19 cellular contexts compared by ENCODE assay signal in genomic region chr1:234763361-234763760, GRCh38.
"Had no signal": no experiment of that assay in that cellular context is flagged by ENCODE, and none has a peak within 500 bp of the region (broad histone marks: within the 10 kb centered on the region; RNA-seq: fewer than 3 reads in every experiment).

No MANE protein-coding gene starts in this region.

- H3K27ac Mint-ChIP-seq: nephron progenitor cell had no signal

- H3K4me3 Mint-ChIP-seq: immature natural killer cell; nephron progenitor cell; stimulated activated naive CD8-positive, alpha-beta T cell treated with anti-CD3 and anti-CD28 coated beads, Interleukin-15, amount 100 ng/mL, for 72 hours had no signal

- H3K36me3 ChIP-seq: left ventricle myocardium inferior, prostate gland, suprapubic skin, transverse colon had no signal

- H3K4me3 ChIP-seq: body of pancreas, left ventricle myocardium inferior, prostate gland, suprapubic skin, transverse colon had no signal

- H3K9me3 ChIP-seq: body of pancreas, left ventricle myocardium inferior, prostate gland, suprapubic skin, transverse colon had no signal

- H3K27ac ChIP-seq: body of pancreas, left ventricle myocardium inferior, prostate gland, suprapubic skin, transverse colon had no signal

- ATAC-seq: body of pancreas; right cardiac atrium; stimulated activated naive CD8-positive, alpha-beta T cell treated with anti-CD3 and anti-CD28 coated beads, Interleukin-15, amount 100 ng/mL, for 72 hours had no signal

- DNase-seq: activated CD4-positive, CD25-positive, alpha-beta regulatory T cell treated with anti-CD3 and anti-CD28 coated beads, Interleukin-2, amount 50 U/mL, for 72 hours; activated CD8-positive, alpha-beta memory T cell treated with anti-CD3 and anti-CD28 coated beads for 24 hours; activated naive CD4-positive, alpha-beta T cell treated with Interleukin-2 at 50 U/mL for 16 hours; body of pancreas; dermis blood vessel endothelial cell; immature natural killer cell; kidney glomerular epithelial cell; left ventricle myocardium inferior; mammary epithelial cell; midbrain; nephron progenitor cell; right cardiac atrium; small intestine; stimulated activated CD4-positive, alpha-beta T cell treated with anti-CD3 and anti-CD28 coated beads, Interleukin-15, amount 100 ng/mL, for 24 hours; stimulated activated CD4-positive, alpha-beta T cell treated with anti-CD3 and anti-CD28 coated beads, Interleukin-2, amount 100 ng/mL, for 48 hours; stimulated activated naive CD8-positive, alpha-beta T cell treated with anti-CD3 and anti-CD28 coated beads, Interleukin-15, amount 100 ng/mL, for 72 hours; transverse colon had no signal

- H3K4me1 ChIP-seq: left ventricle myocardium inferior, prostate gland, suprapubic skin had no signal

- H3K27me3 ChIP-seq: body of pancreas, suprapubic skin, transverse colon had no signal

- FAIRE-seq: small intestine had no signal

- H3K27me3 Mint-ChIP-seq: stimulated activated naive CD8-positive, alpha-beta T cell treated with anti-CD3 and anti-CD28 coated beads, Interleukin-15, amount 100 ng/mL, for 72 hours had no signal

- H3K36me3 Mint-ChIP-seq: immature natural killer cell had no signal

- H3K9me3 Mint-ChIP-seq: immature natural killer cell, nephron progenitor cell had no signal
